ENCODE assay signal across 21 cellular contexts in genomic region chr20:5178046-5178445, GRCh38. TPM values are rescaled to one million over a fixed set of nuclear protein-coding genes. Genes with fewer than 3 reads are reported as not detected.
DNase-seq lines count a peak whose midpoint lies in the region; ATAC-seq lines count a peak whose summit lies in the region.
"Had no signal": no experiment of that assay in that cellular context is flagged by ENCODE, and none has a peak within 500 bp of the region (broad histone marks: within the 10 kb centered on the region; RNA-seq: fewer than 3 reads in every experiment).

No MANE protein-coding gene starts in this region.

- H3K27me3 Mint-ChIP-seq in activated CD4-positive, alpha-beta T cell treated with anti-CD3 and anti-CD28 coated beads, Interleukin-2, amount 10 ng/mL, durations not matched to agents 7 days and 5 days, result no peaks in the 10 kb centered on the region
- no peaks in the 10 kb centered on the region for H3K27me3 Mint-ChIP-seq in activated naive CD8-positive, alpha-beta T cell treated with anti-CD3 and anti-CD28 coated beads, Interleukin-2, amount 50 U/mL, for 24 hours
- H3K27me3 Mint-ChIP-seq: IgD-negative memory B cell had no signal

- no peak overlapping the region for H3K4me3 Mint-ChIP-seq in activated CD4-positive, alpha-beta T cell treated with anti-CD3 and anti-CD28 coated beads, Interleukin-2, amount 10 ng/mL, durations not matched to agents 7 days and 5 days
- no peak overlapping the region for H3K4me3 Mint-ChIP-seq in activated naive CD8-positive, alpha-beta T cell treated with anti-CD3 and anti-CD28 coated beads, Interleukin-2, amount 50 U/mL, for 24 hours
- no peak overlapping the region for H3K4me3 Mint-ChIP-seq in stimulated activated effector memory CD8-positive, alpha-beta T cell treated with anti-CD3 and anti-CD28 coated beads, Interleukin-12 subunit alpha, Interleukin-12 subunit beta, amount 100 ng/mL, for 72 hours
- H3K4me3 Mint-ChIP-seq: IgD-negative memory B cell had no signal

- H3K36me3 ChIP-seq in HUES64 (ENCODE audit: insufficient read depth, low read length), result peaks cover 51% of the 10 kb centered on the region

- 0 out of 2 replicates have a peak overlapping the region, but pooled peaks have one; percentile 11 for H3K27ac ChIP-seq in HUES64 (ENCODE audit: low read depth, low read length)
- H3K27ac ChIP-seq: RWPE1 had no signal

- H3K9ac ChIP-seq in HUES64 (ENCODE audit: low read depth, low read length), result no peak overlapping the region

- H3K27ac Mint-ChIP-seq in activated CD4-positive, alpha-beta T cell treated with anti-CD3 and anti-CD28 coated beads, Interleukin-2, amount 10 ng/mL, durations not matched to agents 7 days and 5 days, result peak overlapping the region; percentile 61
- peak overlapping the region; percentile 6 for H3K27ac Mint-ChIP-seq in activated naive CD8-positive, alpha-beta T cell treated with anti-CD3 and anti-CD28 coated beads, Interleukin-2, amount 50 U/mL, for 24 hours
- H3K27ac Mint-ChIP-seq in stimulated activated effector memory CD8-positive, alpha-beta T cell treated with anti-CD3 and anti-CD28 coated beads, Interleukin-12 subunit alpha, Interleukin-12 subunit beta, amount 100 ng/mL, for 72 hours, result peak overlapping the region; percentile 39

- WGBS in HUES64, result 86% methylated on average over 3 of the region's 3 CpGs

- POLR2A ChIA-PET in activated CD4-positive, alpha-beta T cell treated with anti-CD3 and anti-CD28 coated beads, Interleukin-2, amount 10 ng/mL, durations not matched to agents 7 days and 5 days (lab: Charles Lee), result no interaction called here

- no peaks in the 10 kb centered on the region for H3K9me3 ChIP-seq in HUES64 (ENCODE audit: insufficient read depth, low read depth, low read length)

- no peaks in the 10 kb centered on the region for H3K9me3 Mint-ChIP-seq in activated CD4-positive, alpha-beta T cell treated with anti-CD3 and anti-CD28 coated beads, Interleukin-2, amount 10 ng/mL, durations not matched to agents 7 days and 5 days
- no peaks in the 10 kb centered on the region for H3K9me3 Mint-ChIP-seq in activated naive CD8-positive, alpha-beta T cell treated with anti-CD3 and anti-CD28 coated beads, Interleukin-2, amount 50 U/mL, for 24 hours
- H3K9me3 Mint-ChIP-seq in stimulated activated effector memory CD8-positive, alpha-beta T cell treated with anti-CD3 and anti-CD28 coated beads, Interleukin-12 subunit alpha, Interleukin-12 subunit beta, amount 100 ng/mL, for 72 hours, result no peaks in the 10 kb centered on the region
- H3K9me3 Mint-ChIP-seq: IgD-negative memory B cell had no signal

- no peak for DNase-seq in activated CD4-positive, alpha-beta T cell treated with anti-CD3 and anti-CD28 coated beads, Interleukin-2, amount 10 ng/mL, durations not matched to agents 7 days and 5 days
- no peak for DNase-seq in activated CD4-positive, alpha-beta T cell treated with anti-CD3 and anti-CD28 coated beads for 1 hour
- DNase-seq in activated naive CD8-positive, alpha-beta T cell treated with anti-CD3 and anti-CD28 coated beads, Interleukin-2, amount 50 U/mL, for 24 hours, result no peak
- no peak for DNase-seq in stimulated activated effector memory CD8-positive, alpha-beta T cell treated with anti-CD3 and anti-CD28 coated beads, Interleukin-12 subunit alpha, Interleukin-12 subunit beta, amount 100 ng/mL, for 72 hours (ENCODE audit: low spot score in 2 of 2)
- DNase-seq in NCI-H146 (lab: John Stamatoyannopoulos, UW) (no peak), NCI-H748 treated with DMSO at 0.1 percent for 48 hours (lab: John Stamatoyannopoulos, UW) (no peak)
- DNase-seq: C1 segment of cervical spinal cord, COR-L47, EL, H7, Kasumi-1, NCI-H1105, NCI-H2029, NCI-H2171 treated with DMSO at 0.1 percent for 48 hours, NCI-H510A, NCI-H82, PC-3 had no signal

- H3K36me3 Mint-ChIP-seq in activated CD4-positive, alpha-beta T cell treated with anti-CD3 and anti-CD28 coated beads, Interleukin-2, amount 10 ng/mL, durations not matched to agents 7 days and 5 days (ENCODE audit: low read depth), result peaks cover 34% of the 10 kb centered on the region
- H3K36me3 Mint-ChIP-seq in activated naive CD8-positive, alpha-beta T cell treated with anti-CD3 and anti-CD28 coated beads, Interleukin-2, amount 50 U/mL, for 24 hours (ENCODE audit: low read depth), result peaks cover 19% of the 10 kb centered on the region
- H3K36me3 Mint-ChIP-seq in stimulated activated effector memory CD8-positive, alpha-beta T cell treated with anti-CD3 and anti-CD28 coated beads, Interleukin-12 subunit alpha, Interleukin-12 subunit beta, amount 100 ng/mL, for 72 hours, result peaks cover 82% of the 10 kb centered on the region

- H3K4me3 ChIP-seq in HUES64 (ENCODE audit: low read length), result no peak overlapping the region

- H3K4me1 ChIP-seq in HUES64 (ENCODE audit: insufficient read depth, low read length), result peaks cover 31% of the 10 kb centered on the region; the same call in 1 of the 2 replicates

- CTCF ChIA-PET in activated CD4-positive, alpha-beta T cell treated with anti-CD3 and anti-CD28 coated beads, Interleukin-2, amount 10 ng/mL, durations not matched to agents 7 days and 5 days (lab: Charles Lee), result no interaction called here

- no peaks in the 10 kb centered on the region for H3K27me3 ChIP-seq in HUES64 (ENCODE audit: insufficient read depth, low read length)

- no peak for ATAC-seq in activated naive CD8-positive, alpha-beta T cell treated with anti-CD3 and anti-CD28 coated beads, Interleukin-2, amount 50 U/mL, for 24 hours
- no peak for ATAC-seq in stimulated activated effector memory CD8-positive, alpha-beta T cell treated with anti-CD3 and anti-CD28 coated beads, Interleukin-12 subunit alpha, Interleukin-12 subunit beta, amount 100 ng/mL, for 72 hours
- no peak for ATAC-seq in HG03097 (IDR thresholded peaks at IDR 0.05; ENCODE audit: low FRiP score, unreplicated experiment)
- ATAC-seq: PC-3 had no signal

- H3K4me1 Mint-ChIP-seq in activated CD4-positive, alpha-beta T cell treated with anti-CD3 and anti-CD28 coated beads, Interleukin-2, amount 10 ng/mL, durations not matched to agents 7 days and 5 days, result peaks cover 7% of the 10 kb centered on the region
- H3K4me1 Mint-ChIP-seq in activated naive CD8-positive, alpha-beta T cell treated with anti-CD3 and anti-CD28 coated beads, Interleukin-2, amount 50 U/mL, for 24 hours, result no peaks in the 10 kb centered on the region
- H3K4me1 Mint-ChIP-seq in stimulated activated effector memory CD8-positive, alpha-beta T cell treated with anti-CD3 and anti-CD28 coated beads, Interleukin-12 subunit alpha, Interleukin-12 subunit beta, amount 100 ng/mL, for 72 hours, result peaks cover 9% of the 10 kb centered on the region

RNA-seq across cellular contexts. Expression of gene CDS2, which starts 51.2 kb away (rescaled TPM):
- total RNA-seq in activated CD4-positive, alpha-beta T cell treated with anti-CD3 and anti-CD28 coated beads, Interleukin-2, amount 10 ng/mL, durations not matched to agents 7 days and 5 days, result 10 to 100 TPM; 54.5 to 58.4 TPM
- polyA plus RNA-seq in HUES64 (2013, experiment 1 of 2), result 24.2 TPM
- 23.7 TPM for polyA plus RNA-seq in HUES64 (2013, experiment 2 of 2)

RNA-seq across cellular contexts. Expression of gene PCNA, which starts 58.3 kb away (rescaled TPM):
- 100 to 1,000 TPM; 512 to 559 TPM for total RNA-seq in activated CD4-positive, alpha-beta T cell treated with anti-CD3 and anti-CD28 coated beads, Interleukin-2, amount 10 ng/mL, durations not matched to agents 7 days and 5 days
- polyA plus RNA-seq in HUES64 (2013, experiment 1 of 2), result 337 TPM
- 318 TPM for polyA plus RNA-seq in HUES64 (2013, experiment 2 of 2)

Comparison
In these comparisons a context has a peak if more than half of its experiments do, and no peak if none do; other contexts are left out.
1. H3K27ac Mint-ChIP-seq: peak in every context shown above with its lines; median percentile 61 in activated CD4-positive, alpha-beta T cell treated with anti-CD3 and anti-CD28 coated beads, Interleukin-2, amount 10 ng/mL, durations not matched to agents 7 days and 5 days; 39 in stimulated activated effector memory CD8-positive, alpha-beta T cell treated with anti-CD3 and anti-CD28 coated beads, Interleukin-12 subunit alpha, Interleukin-12 subunit beta, amount 100 ng/mL, for 72 hours; 6 in activated naive CD8-positive, alpha-beta T cell treated with anti-CD3 and anti-CD28 coated beads, Interleukin-2, amount 50 U/mL, for 24 hours.